ENCODE assay signal across 15 cellular contexts in the genomic region with DNA sequence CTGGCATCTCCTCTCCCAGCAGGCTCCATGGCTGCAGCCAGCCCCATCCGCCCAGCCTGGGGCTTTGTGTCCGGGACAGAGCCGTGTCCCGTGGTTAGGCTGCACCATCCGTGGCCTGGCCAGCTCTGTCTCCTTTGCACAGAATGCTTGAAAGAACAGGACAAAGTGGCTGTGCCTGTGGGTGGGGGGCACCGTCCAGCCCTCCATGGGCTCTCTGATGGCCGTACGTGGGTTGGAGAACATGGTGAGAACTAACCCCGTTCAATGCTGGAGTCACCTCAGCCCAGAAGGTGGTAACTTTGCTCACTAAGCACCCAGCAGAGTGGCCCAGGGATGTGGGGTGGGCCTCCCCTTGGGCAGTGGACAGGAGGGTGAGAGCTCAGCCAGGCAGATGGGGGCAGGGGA. TPM values are rescaled to one million over a fixed set of nuclear protein-coding genes. Genes with fewer than 3 reads are reported as not detected.
DNase-seq lines count a peak whose midpoint lies in the region; ATAC-seq and TF ChIP-seq lines count a peak whose summit lies in the region.
"Had no signal": no experiment of that assay in that cellular context is flagged by ENCODE, and none has a peak within 500 bp of the region (broad histone marks: within the 10 kb centered on the region; RNA-seq: fewer than 3 reads in every experiment).

No MANE protein-coding gene starts in this region.

- H4K20me1 ChIP-seq in DND-41 (ENCODE audit: insufficient read depth, low read length) (peaks cover 57% of the 10 kb centered on the region), smooth muscle cell (ENCODE audit: low read depth) (peaks cover 70% of the 10 kb centered on the region)

- ATAC-seq in DND-41 (ENCODE audit: insufficient read depth, low read depth) (no peak), activated B cell treated with CpG ODN at 0.5 μM for 24 hours (ENCODE audit: low read depth) (no peak), lower lobe of right lung (no peak), HG03097 (IDR thresholded peaks at IDR 0.05; ENCODE audit: low FRiP score, unreplicated experiment) (no peak)

- TF ChIP-seq CTCF in A673 (conservative IDR thresholded peaks at IDR 0.05; ENCODE audit: low read depth, low read length) = no peak
- no peak for TF ChIP-seq CTCF in DND-41 (IDR thresholded peaks at IDR 0.05; ENCODE audit: borderline replicate concordance, extremely low read depth, low read length, poor library complexity, severe bottlenecking)
- no peak for TF ChIP-seq CTCF in activated B cell treated with CpG ODN at 0.5 μM for 24 hours (IDR thresholded peaks at IDR 0.05)
- TF ChIP-seq CTCF in lower lobe of right lung (IDR thresholded peaks at IDR 0.05) = no peak
- TF ChIP-seq CTCF in smooth muscle cell (IDR thresholded peaks at IDR 0.05; ENCODE audit: borderline replicate concordance, insufficient read depth, poor library complexity, severe bottlenecking) = no peak

- 94% methylated on average over 9 of the region's 9 CpGs for WGBS in smooth muscle cell (ENCODE audit: low lambda C conversion rate)

- peaks cover 24% of the 10 kb centered on the region for H3K4me1 ChIP-seq in A673 (ENCODE audit: insufficient read depth, low read length, poor library complexity, severe bottlenecking)
- peaks cover 36% of the 10 kb centered on the region for H3K4me1 ChIP-seq in DND-41 (ENCODE audit: insufficient read depth, low read length)
- H3K4me1 ChIP-seq in lower lobe of right lung = peaks cover 34% of the 10 kb centered on the region
- H3K4me1 ChIP-seq in smooth muscle cell (ENCODE audit: low read depth) = peaks cover 9% of the 10 kb centered on the region

- no peaks in the 10 kb centered on the region for H3K9me3 Mint-ChIP-seq in activated B cell treated with CpG ODN at 0.5 μM for 24 hours

- no peak overlapping the region for H3K27ac Mint-ChIP-seq in activated B cell treated with CpG ODN at 0.5 μM for 24 hours

- peaks cover 37% of the 10 kb centered on the region for H3K79me2 ChIP-seq in DND-41 (ENCODE audit: insufficient read depth, low read length)
- H3K79me2 ChIP-seq in smooth muscle cell (ENCODE audit: low read depth) = peaks cover 37% of the 10 kb centered on the region

- peak overlapping the region; percentile 90 for H3K9ac ChIP-seq in DND-41 (ENCODE audit: low read depth, low read length)
- H3K9ac ChIP-seq in smooth muscle cell (ENCODE audit: low read depth) = no peak overlapping the region

- DNase-seq in A673 (ENCODE audit: low spot score) = no peak
- no peak for DNase-seq in DND-41
- no peak for DNase-seq in activated B cell treated with CpG ODN at 0.5 μM for 24 hours
- DNase-seq in lower lobe of right lung = peak; percentile 40
- DNase-seq in COR-L47 (lab: John Stamatoyannopoulos, UW) = no peak
- no peak for DNase-seq in smooth muscle cell (lab: John Stamatoyannopoulos, UW; ENCODE audit: unreplicated experiment)
- no peak for DNase-seq in NCI-H774 (lab: John Stamatoyannopoulos, UW)
- DNase-seq: GOT3, KBM-7, mammary epithelial cell, NCI-H2081 treated with DMSO at 0.1 percent for 48 hours, substantia nigra had no signal

- peak overlapping the region; percentile 63 for H3K4me3 Mint-ChIP-seq in activated B cell treated with CpG ODN at 0.5 μM for 24 hours

- H3K4me2 ChIP-seq in DND-41 (ENCODE audit: insufficient read depth, low read length) = peak overlapping the region; percentile 99; the same call in 1 of the 2 replicates
- no peak overlapping the region for H3K4me2 ChIP-seq in smooth muscle cell

- H2AFZ ChIP-seq in DND-41 (ENCODE audit: low read depth, low read length) (no peak overlapping the region), smooth muscle cell (ENCODE audit: low read depth) (no peak overlapping the region)

- no TSS peak for BruUV-seq in A673 (replicated peaks; lab: Mats Ljungman, UMichigan)

- POLR2A ChIA-PET in A673 (lab: Charles Lee; ENCODE audit: low non-redundant PET) (interaction anchor here (0.6 kb wide), 1 partner anchor 615 kb away, joined by 3 read pairs; no protein-coding TSS in a partner anchor), activated B cell treated with CpG ODN at 0.5 μM for 24 hours (lab: Charles Lee) (interaction anchor here (0.5 to 1.4 kb wide), 6 partner anchors 10 to 462 kb away, joined by 3 to 8 read pairs (median 5); no protein-coding TSS in a partner anchor)

- H3K36me3 ChIP-seq in A673 (ENCODE audit: insufficient read depth, low read length, poor library complexity, severe bottlenecking) (peaks cover 37% of the 10 kb centered on the region), DND-41 (ENCODE audit: insufficient read depth, low read length) (peaks cover 39% of the 10 kb centered on the region), lower lobe of right lung (peaks cover 41% of the 10 kb centered on the region), smooth muscle cell (ENCODE audit: low read depth) (no peaks in the 10 kb centered on the region)

- H3K4me3 ChIP-seq in A673 (ENCODE audit: low read depth, low read length, poor library complexity, severe bottlenecking) = peak overlapping the region; percentile 85
- no peak overlapping the region for H3K4me3 ChIP-seq in DND-41 (ENCODE audit: low read depth in 1 of 2, low read length in 2 of 2)
- no peak overlapping the region for H3K4me3 ChIP-seq in lower lobe of right lung
- no peak overlapping the region for H3K4me3 ChIP-seq in smooth muscle cell
- H3K4me3 ChIP-seq: cardiac muscle cell had no signal

- peak overlapping the region; percentile 37 for H3K27ac ChIP-seq in A673 (ENCODE audit: low read depth, low read length, poor library complexity, severe bottlenecking)
- 0 out of 2 replicates have a peak overlapping the region, but pooled peaks have one; percentile 7 for H3K27ac ChIP-seq in DND-41 (ENCODE audit: low read length)
- no peak overlapping the region for H3K27ac ChIP-seq in lower lobe of right lung
- H3K27ac ChIP-seq in smooth muscle cell (ENCODE audit: low read depth) = no peak overlapping the region
- H3K27ac ChIP-seq: cardiac muscle cell, epithelial cell of prostate had no signal

- CTCF ChIA-PET in A673 (lab: Charles Lee) (no interaction called here), activated B cell treated with CpG ODN at 0.5 μM for 24 hours (lab: Charles Lee) (no interaction called here)

- H3F3A ChIP-seq in smooth muscle cell (ENCODE audit: low read depth) = peaks cover 25% of the 10 kb centered on the region

- peaks cover 38% of the 10 kb centered on the region for H3K36me3 Mint-ChIP-seq in activated B cell treated with CpG ODN at 0.5 μM for 24 hours (ENCODE audit: low read depth)

- H3K9me3 ChIP-seq in A673 (ENCODE audit: low read depth, low read length, poor library complexity, severe bottlenecking) = no peaks in the 10 kb centered on the region
- H3K9me3 ChIP-seq in DND-41 (ENCODE audit: insufficient read depth, low read length, severe bottlenecking) = no peaks in the 10 kb centered on the region
- no peaks in the 10 kb centered on the region for H3K9me3 ChIP-seq in lower lobe of right lung
- no peaks in the 10 kb centered on the region for H3K9me3 ChIP-seq in smooth muscle cell (replicated peaks; ENCODE audit: low read depth)

- intact Hi-C loops in A673 (cut with micrococcal nuclease; ENCODE audit: unreplicated experiment) (loop anchor here (10.0 kb wide), 1 partner anchor 166 kb away; a partner anchor contains a TSS), activated B cell treated with CpG ODN at 0.5 μM for 24 hours (cut with micrococcal nuclease) (no loop called here), lower lobe of right lung (cut with DNase I) (no loop called here)

- H3K27me3 Mint-ChIP-seq in activated B cell treated with CpG ODN at 0.5 μM for 24 hours = no peaks in the 10 kb centered on the region

- H3K4me1 Mint-ChIP-seq in activated B cell treated with CpG ODN at 0.5 μM for 24 hours = peaks cover 36% of the 10 kb centered on the region

- H3K27me3 ChIP-seq in A673 (replicated peaks; ENCODE audit: insufficient read depth, low read depth, low read length, poor library complexity) (no peaks in the 10 kb centered on the region), DND-41 (ENCODE audit: insufficient read depth, low read length, poor library complexity) (no peaks in the 10 kb centered on the region), lower lobe of right lung (ENCODE audit: low read depth) (peaks cover 8% of the 10 kb centered on the region), smooth muscle cell (ENCODE audit: low read depth) (peaks cover 7% of the 10 kb centered on the region)

RNA-seq across cellular contexts. Expression of a gene that starts 2.8 kb away (rescaled TPM):
- total RNA-seq in A673 (2021) (1,685 and 1,696 TPM in 2 replicates), activated B cell treated with CpG ODN at 0.5 μM for 24 hours (1,788 and 2,029 TPM in 2 replicates), lower lobe of right lung (854 TPM), smooth muscle cell (2,033 and 2,744 TPM in 2 replicates)
- polyA plus RNA-seq in smooth muscle cell = 1,180 and 1,250 TPM in 2 replicates

RNA-seq across cellular contexts. Expression of a gene that starts 8.9 kb away (rescaled TPM):
- total RNA-seq in A673 (2021) = 1.3 and 1.9 TPM in 2 replicates
- 0.42 and 0.59 TPM in 2 replicates for total RNA-seq in activated B cell treated with CpG ODN at 0.5 μM for 24 hours
- total RNA-seq in lower lobe of right lung = 0.12 TPM
- total RNA-seq in smooth muscle cell = 0.09 and 0.18 TPM in 2 replicates
- 0.30 and 1.0 TPM in 2 replicates for polyA plus RNA-seq in smooth muscle cell

RNA-seq across cellular contexts. Expression of a gene that starts 33.6 kb away (rescaled TPM):
- 222 and 229 TPM in 2 replicates for total RNA-seq in A673 (2021)
- total RNA-seq in activated B cell treated with CpG ODN at 0.5 μM for 24 hours = 177 and 195 TPM in 2 replicates
- 89.4 TPM for total RNA-seq in lower lobe of right lung
- total RNA-seq in smooth muscle cell = 33.7 and 41.7 TPM in 2 replicates
- polyA plus RNA-seq in smooth muscle cell = 35.5 and 37.0 TPM in 2 replicates

RNA-seq across cellular contexts. Expression of a gene that starts 38.0 kb away (rescaled TPM):
- 35.0 and 37.1 TPM in 2 replicates for total RNA-seq in A673 (2021)
- 42.8 and 55.7 TPM in 2 replicates for total RNA-seq in activated B cell treated with CpG ODN at 0.5 μM for 24 hours
- total RNA-seq in lower lobe of right lung = 28.5 TPM
- total RNA-seq in smooth muscle cell = 10.0 and 15.2 TPM in 2 replicates
- polyA plus RNA-seq in smooth muscle cell = 27.9 and 42.2 TPM in 2 replicates

RNA-seq across cellular contexts. Expression of a gene that starts 39.7 kb away (rescaled TPM):
- total RNA-seq in A673 (2021) (18.8 and 28.5 TPM in 2 replicates), activated B cell treated with CpG ODN at 0.5 μM for 24 hours (6.9 and 8.8 TPM in 2 replicates), lower lobe of right lung (7.8 TPM), smooth muscle cell (15.8 and 22.3 TPM in 2 replicates)
- polyA plus RNA-seq in smooth muscle cell = 35.2 and 47.4 TPM in 2 replicates

Comparison
In these comparisons a context has a peak if more than half of its experiments do, and no peak if none do; other contexts are left out.
1. H3K27ac ChIP-seq: peak in A673 (single experiment) and DND-41 (single experiment); none in lower lobe of right lung (single experiment) and smooth muscle cell (single experiment).